ENCODE assay signal across 19 cellular contexts in the genomic region with DNA sequence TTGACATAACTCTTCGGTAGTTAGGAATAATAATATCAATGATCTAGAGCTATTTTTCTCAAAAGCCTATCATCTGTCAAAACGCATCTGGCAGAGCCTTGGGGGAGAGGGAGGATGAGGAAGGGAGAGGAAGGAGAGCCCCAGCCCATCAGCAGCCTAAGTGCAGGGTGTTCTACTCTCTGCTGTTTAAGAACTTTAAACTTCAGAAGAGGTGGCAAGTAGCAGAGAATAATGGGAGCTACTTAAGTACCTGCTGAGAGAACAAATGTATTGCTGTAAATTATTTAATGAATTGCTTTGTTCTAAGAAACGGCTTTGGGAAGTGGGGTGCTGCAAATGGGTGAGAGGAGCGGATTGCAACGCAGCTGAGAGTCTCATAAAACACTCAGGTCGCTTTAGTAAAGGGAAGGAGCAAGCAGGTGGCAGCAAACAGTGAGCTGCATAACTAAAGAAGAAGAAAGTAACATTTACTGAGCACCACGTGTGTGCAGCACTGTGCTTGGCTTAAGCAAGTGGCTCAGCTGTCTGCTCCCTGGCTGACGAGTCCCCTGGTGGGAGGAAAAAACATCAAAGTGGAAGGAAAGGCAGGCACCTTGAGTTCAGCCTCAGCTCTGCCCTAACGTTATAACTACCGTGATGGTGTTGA. TPM values are rescaled to one million over a fixed set of nuclear protein-coding genes. Genes with fewer than 3 reads are reported as not detected.
A peak's percentile ranks its signal among the peaks of the same experiment; 100 is the strongest.
DNase-seq lines count a peak whose midpoint lies in the region; ATAC-seq, FAIRE-seq and TF ChIP-seq lines count a peak whose summit lies in the region.
"Had no signal": no experiment of that assay in that cellular context is flagged by ENCODE, and none has a peak within 500 bp of the region (broad histone marks: within the 10 kb centered on the region; RNA-seq: fewer than 3 reads in every experiment).

No MANE protein-coding gene starts in this region.

- peaks cover 0 to 13% of the 10 kb centered on the region in 2 donors for H3K4me1 ChIP-seq in naive thymus-derived CD4-positive, alpha-beta T cell (ENCODE audit: control insufficient read depth in 2 of 2, insufficient read depth in 2 of 2, low read length in 2 of 2)
- H3K4me1 ChIP-seq: adrenal gland, SJCRH30, transverse colon had no signal

- TF ChIP-seq POLR2A in H54 (IDR thresholded peaks at IDR 0.05; ENCODE audit: low read depth, low read length): no peak

- ATAC-seq in activated naive CD8-positive, alpha-beta T cell treated with anti-CD3 and anti-CD28 coated beads, Interleukin-2, amount 50 U/mL, for 24 hours: peak; percentile 54
- ATAC-seq in naive thymus-derived CD4-positive, alpha-beta T cell: peak; percentile 57
- ATAC-seq: mucosa of descending colon had no signal

- intact Hi-C loops in naive thymus-derived CD4-positive, alpha-beta T cell (cut with micrococcal nuclease): loop anchor here in 1 of 2 donors (1.0 to 2.0 kb wide), 3 partner anchors 70 to 174 kb away; a partner anchor contains a TSS

- H3K27me3 Mint-ChIP-seq in activated naive CD8-positive, alpha-beta T cell treated with anti-CD3 and anti-CD28 coated beads, Interleukin-2, amount 50 U/mL, for 24 hours: no peaks in the 10 kb centered on the region
- peaks cover 0 to 18% (median 0%) of the 10 kb centered on the region in 5 donors for H3K27me3 Mint-ChIP-seq in naive thymus-derived CD4-positive, alpha-beta T cell

- POLR2A ChIA-PET in naive thymus-derived CD4-positive, alpha-beta T cell (lab: Charles Lee): interaction anchor here (1.1 to 2.6 kb wide), 3 partner anchors 45 to 408 kb away, joined by 3 to 21 read pairs (median 7); no protein-coding TSS in a partner anchor

- H3K27ac ChIP-seq in naive thymus-derived CD4-positive, alpha-beta T cell (ENCODE audit: low read depth, low read length): no peak overlapping the region
- H3K27ac ChIP-seq: adrenal gland, SJCRH30, transverse colon had no signal

- no peak overlapping the region for H3K4me3 ChIP-seq in naive thymus-derived CD4-positive, alpha-beta T cell (ENCODE audit: low read length)
- H3K4me3 ChIP-seq: adrenal gland, MG63, mucosa of descending colon, SJCRH30, transverse colon had no signal

- H3K4me3 Mint-ChIP-seq in activated naive CD8-positive, alpha-beta T cell treated with anti-CD3 and anti-CD28 coated beads, Interleukin-2, amount 50 U/mL, for 24 hours: no peak overlapping the region
- peak overlapping the region in 8 of 10 donors; percentile 33 to 74 (median 64) for H3K4me3 Mint-ChIP-seq in naive thymus-derived CD4-positive, alpha-beta T cell
- H3K4me3 Mint-ChIP-seq: CD14-positive monocyte; T-helper 2 cell treated with Interferon-gamma antibody and Interleukin-4, amounts not matched to agents 5 μg/mL and 100 μg/mL, for 36 hours had no signal

- H3K27ac Mint-ChIP-seq in activated naive CD8-positive, alpha-beta T cell treated with anti-CD3 and anti-CD28 coated beads, Interleukin-2, amount 50 U/mL, for 24 hours: no peak overlapping the region
- peak overlapping the region in 8 of 9 donors; percentile 21 to 87 (median 66) for H3K27ac Mint-ChIP-seq in naive thymus-derived CD4-positive, alpha-beta T cell
- H3K27ac Mint-ChIP-seq: activated T-cell treated with anti-CD3 and anti-CD28 coated beads, Interleukin-2, amount 50 U/mL, for 72 hours; CD14-positive monocyte; T-helper 2 cell treated with Interferon-gamma antibody and Interleukin-4, amounts not matched to agents 5 μg/mL and 100 μg/mL, for 36 hours had no signal

- H3K9me3 Mint-ChIP-seq in activated naive CD8-positive, alpha-beta T cell treated with anti-CD3 and anti-CD28 coated beads, Interleukin-2, amount 50 U/mL, for 24 hours: no peaks in the 10 kb centered on the region
- peaks cover 0 to 3% (median 0%) of the 10 kb centered on the region in 11 donors for H3K9me3 Mint-ChIP-seq in naive thymus-derived CD4-positive, alpha-beta T cell
- H3K9me3 Mint-ChIP-seq: activated T-cell treated with anti-CD3 and anti-CD28 coated beads, Interleukin-2, amount 50 U/mL, for 72 hours; T-helper 2 cell treated with Interferon-gamma antibody and Interleukin-4, amounts not matched to agents 5 μg/mL and 100 μg/mL, for 36 hours had no signal

- no peaks in the 10 kb centered on the region for H3K36me3 ChIP-seq in naive thymus-derived CD4-positive, alpha-beta T cell (ENCODE audit: control insufficient read depth in 2 of 3, insufficient read depth in 3 of 3, low read length in 3 of 3)
- H3K36me3 ChIP-seq: adrenal gland, MG63, SJCRH30, transverse colon had no signal

- no peaks in the 10 kb centered on the region for H3K36me3 Mint-ChIP-seq in activated naive CD8-positive, alpha-beta T cell treated with anti-CD3 and anti-CD28 coated beads, Interleukin-2, amount 50 U/mL, for 24 hours (ENCODE audit: low read depth)
- no peaks in the 10 kb centered on the region for H3K36me3 Mint-ChIP-seq in naive thymus-derived CD4-positive, alpha-beta T cell
- H3K36me3 Mint-ChIP-seq: CD14-positive monocyte had no signal

- FAIRE-seq in H54 (lab: Jason Lieb, UNC): no peak

- no peaks in the 10 kb centered on the region for H3K27me3 ChIP-seq in naive thymus-derived CD4-positive, alpha-beta T cell (ENCODE audit: control insufficient read depth in 2 of 2, insufficient read depth in 2 of 2, low read length in 2 of 2)
- H3K27me3 ChIP-seq: SJCRH30 had no signal

- CTCF ChIA-PET in naive thymus-derived CD4-positive, alpha-beta T cell (lab: Charles Lee): interaction anchor here (0.9 to 1.4 kb wide), 4 partner anchors 26 to 174 kb away, joined by 3 to 4 read pairs (median 3); no protein-coding TSS in a partner anchor

- H3K9me3 ChIP-seq in naive thymus-derived CD4-positive, alpha-beta T cell (ENCODE audit: control insufficient read depth in 2 of 3, low read length in 3 of 3): no peaks in the 10 kb centered on the region
- H3K9me3 ChIP-seq: adrenal gland, MG63, mucosa of descending colon, SJCRH30, transverse colon had no signal

- DNase-seq in DMS79 treated with DMSO at 0.1 percent for 48 hours (lab: John Stamatoyannopoulos, UW): peak; percentile 8
- DNase-seq in DMS79 (lab: John Stamatoyannopoulos, UW): no peak
- peak; percentile 43 for DNase-seq in ELF-1 (ENCODE audit: low read depth, low spot score)
- DNase-seq in activated naive CD8-positive, alpha-beta T cell treated with anti-CD3 and anti-CD28 coated beads, Interleukin-2, amount 50 U/mL, for 24 hours: no peak
- DNase-seq in naive thymus-derived CD4-positive, alpha-beta T cell: peak in 7 of 9 donors; percentile 17 to 45 (median 33)
- DNase-seq in OCI-M1 (lab: John Stamatoyannopoulos, UW): no peak
- no peak for DNase-seq in H54 (ENCODE audit: insufficient read length, low spot score)
- no peak for DNase-seq in foreskin melanocyte
- DNase-seq: GDM1, MG63, mucosa of descending colon, NCI-H187 treated with DMSO at 0.1 percent for 48 hours, NCI-H510A treated with DMSO at 0.1 percent for 48 hours, SJCRH30, transverse colon had no signal

- peaks cover 11% of the 10 kb centered on the region for H3K4me1 Mint-ChIP-seq in activated naive CD8-positive, alpha-beta T cell treated with anti-CD3 and anti-CD28 coated beads, Interleukin-2, amount 50 U/mL, for 24 hours
- peaks cover 4 to 41% (median 36%) of the 10 kb centered on the region in 7 donors for H3K4me1 Mint-ChIP-seq in naive thymus-derived CD4-positive, alpha-beta T cell

RNA-seq across cellular contexts. Expression of a gene that starts 26.3 kb away (rescaled TPM):
- 10 to 100 TPM in 2 of 5 experiments, 1 to 10 TPM in 2, under 1 TPM in 1; 0.19 to 11.5 (median 6.1) TPM for total RNA-seq in naive thymus-derived CD4-positive, alpha-beta T cell
- 1 to 10 TPM; 1.3 to 3.5 TPM for polyA plus RNA-seq in naive thymus-derived CD4-positive, alpha-beta T cell

Comparison
In these comparisons a context has a peak if more than half of its experiments do, and no peak if none do; other contexts are left out.
1. DNase-seq: peak in DMS79 treated with DMSO at 0.1 percent for 48 hours (single experiment), ELF-1 (single experiment) and naive thymus-derived CD4-positive, alpha-beta T cell (7 of 9); none in DMS79 (single experiment), activated naive CD8-positive, alpha-beta T cell treated with anti-CD3 and anti-CD28 coated beads, Interleukin-2, amount 50 U/mL, for 24 hours (single experiment), OCI-M1 (single experiment), H54 (single experiment) and foreskin melanocyte (single experiment).